8 cellular contexts compared by ENCODE assay signal in the genomic region with DNA sequence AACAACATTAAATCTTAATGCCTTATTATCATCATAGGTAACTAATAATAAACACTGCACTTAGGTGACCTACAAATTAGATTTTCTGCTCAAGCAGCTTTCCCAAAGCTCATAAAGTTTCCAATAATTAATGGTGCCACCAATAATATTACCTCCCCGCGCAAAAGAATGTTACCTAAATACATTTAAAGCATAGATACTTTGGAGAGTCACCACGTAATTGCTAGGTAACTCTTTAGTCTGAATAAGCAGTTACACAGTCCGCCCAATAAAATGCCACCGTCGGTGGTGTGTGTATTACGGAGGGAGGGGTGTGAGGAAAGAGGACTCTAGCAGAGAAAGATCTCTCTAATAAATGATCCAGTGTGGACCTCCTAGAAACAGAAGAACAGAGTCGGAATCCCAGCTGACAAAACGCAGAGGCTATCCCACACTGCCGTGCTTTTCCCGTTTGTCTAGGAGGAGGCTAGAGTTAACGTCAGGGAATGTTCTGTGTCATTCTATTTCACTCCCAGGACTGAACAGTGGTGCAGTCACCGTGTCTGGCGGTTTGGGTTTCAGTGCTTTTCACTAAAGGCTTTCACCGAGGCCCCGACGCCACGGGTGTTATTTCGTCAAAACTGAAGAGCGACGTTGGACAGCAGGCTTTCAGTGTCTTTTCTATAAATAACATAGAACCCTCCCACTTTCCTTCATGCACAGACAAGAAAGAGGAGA. TPM values are rescaled to one million over a fixed set of nuclear protein-coding genes. Genes with fewer than 3 reads are reported as not detected.
DNase-seq lines count a peak whose midpoint lies in the region; ATAC-seq, FAIRE-seq and TF ChIP-seq lines count a peak whose summit lies in the region.

No MANE protein-coding gene starts in this region.

- H2AFZ ChIP-seq in SU-DHL-6 (ENCODE audit: low read depth, low read length, severe bottlenecking) (peak overlapping the region; percentile 94), astrocyte (ENCODE audit: low read depth, low read length) (peak overlapping the region; percentile 96)

- peak overlapping the region; percentile 73 for H3K4me3 Mint-ChIP-seq in Caco-2 (ENCODE audit: unreplicated experiment)
- peak overlapping the region; percentile 95 for H3K4me3 Mint-ChIP-seq in astrocyte (ENCODE audit: unreplicated experiment)

- TF ChIP-seq CTCF in Caco-2 (IDR thresholded peaks at IDR 0.05; ENCODE audit: insufficient read depth in 1 of 2, low read depth in 1 of 2, low read length in 1 of 2, severe bottlenecking in 1 of 2, unreplicated experiment in 1 of 2) (no peak), SU-DHL-6 (IDR thresholded peaks at IDR 0.05; ENCODE audit: insufficient read depth, low read length, poor library complexity, severe bottlenecking) (no peak), astrocyte (IDR thresholded peaks at IDR 0.05; ENCODE audit: insufficient read depth, low read depth, low read length) (no peak)

- H3K27ac ChIP-seq in SU-DHL-6 (ENCODE audit: low read depth, low read length) = peak overlapping the region; percentile 55
- peak overlapping the region; percentile 87 for H3K27ac ChIP-seq in astrocyte (ENCODE audit: low read depth, low read length)

- no peaks in the 10 kb centered on the region for H3K27me3 Mint-ChIP-seq in Caco-2 (ENCODE audit: insufficient read depth, unreplicated experiment)
- H3K27me3 Mint-ChIP-seq in astrocyte (ENCODE audit: low read depth, unreplicated experiment) = no peaks in the 10 kb centered on the region

- no peaks in the 10 kb centered on the region for H3K9me2 ChIP-seq in SU-DHL-6 (replicated peaks; ENCODE audit: insufficient read depth, low read length)

- H3K9me3 Mint-ChIP-seq in Caco-2 (ENCODE audit: unreplicated experiment) (no peaks in the 10 kb centered on the region), astrocyte (ENCODE audit: unreplicated experiment) (no peaks in the 10 kb centered on the region)

- peak overlapping the region; percentile 83 for H3K4me2 ChIP-seq in SU-DHL-6 (ENCODE audit: low read depth, low read length, poor library complexity, severe bottlenecking)
- peak overlapping the region; percentile 84 for H3K4me2 ChIP-seq in astrocyte (ENCODE audit: low read length)

- no peaks in the 10 kb centered on the region for H3K36me3 ChIP-seq in Caco-2 (ENCODE audit: control insufficient read depth, insufficient read depth, low read length)
- peaks cover 10% of the 10 kb centered on the region; the same call in 1 of the 2 replicates for H3K36me3 ChIP-seq in SU-DHL-6 (ENCODE audit: low read length)
- peaks cover 4% of the 10 kb centered on the region for H3K36me3 ChIP-seq in astrocyte (ENCODE audit: insufficient read depth, low read length)

- H3K9me3 ChIP-seq in Caco-2 (no peaks in the 10 kb centered on the region), SU-DHL-6 (ENCODE audit: insufficient read depth, low read length) (no peaks in the 10 kb centered on the region), astrocyte (ENCODE audit: insufficient read depth, low read depth, low read length) (no peaks in the 10 kb centered on the region)

- POLR2A ChIA-PET in Caco-2 (lab: Charles Lee) = interaction anchor here (1.6 kb wide), 1 partner anchor 256 kb away, joined by 8 read pairs; a partner anchor contains a TSS

- H3K27ac Mint-ChIP-seq in Caco-2 (ENCODE audit: unreplicated experiment) (peak overlapping the region; percentile 80), astrocyte (ENCODE audit: unreplicated experiment) (peak overlapping the region; percentile 96)

- ATAC-seq in GM21528 (IDR thresholded peaks at IDR 0.05; ENCODE audit: low FRiP score, unreplicated experiment) = peak; percentile 53

- H3K4me1 Mint-ChIP-seq in Caco-2 (ENCODE audit: low read depth, unreplicated experiment) = peaks cover 6% of the 10 kb centered on the region
- H3K4me1 Mint-ChIP-seq in astrocyte (ENCODE audit: low read depth, unreplicated experiment) = peaks cover 7% of the 10 kb centered on the region

- BruUV-seq in Caco-2 (replicated peaks; lab: Mats Ljungman, UMichigan) = TSS peak; percentile 53

- H3K9ac ChIP-seq in SU-DHL-6 (ENCODE audit: low read length) (peak overlapping the region; percentile 72), astrocyte (ENCODE audit: low read length) (peak overlapping the region; percentile 91)

- H3K36me3 Mint-ChIP-seq in Caco-2 (ENCODE audit: insufficient read depth, unreplicated experiment) (peaks cover 12% of the 10 kb centered on the region), astrocyte (ENCODE audit: low read depth, unreplicated experiment) (peaks cover 5% of the 10 kb centered on the region)

- DNase-seq in Caco-2 (peak; percentile 46 to 52), astrocyte (ENCODE audit: low read depth) (peak; percentile 60), hepatic stellate cell (ENCODE audit: low spot score) (peak; percentile 46), renal cortical epithelial cell (ENCODE audit: low read depth) (peak; percentile 41), SK-N-DZ (ENCODE audit: low spot score) (no peak)
- no peak for DNase-seq in Jurkat, Clone E6-1 (ENCODE audit: low read depth, low spot score)

- no peaks in the 10 kb centered on the region for H3F3A ChIP-seq in SU-DHL-6 (ENCODE audit: insufficient read depth)

- H3K27me3 ChIP-seq in Caco-2 (replicated peaks; ENCODE audit: control insufficient read depth, insufficient read depth, low read length) (no peaks in the 10 kb centered on the region), SU-DHL-6 (ENCODE audit: low read length) (no peaks in the 10 kb centered on the region), astrocyte (ENCODE audit: insufficient read depth, low read length) (no peaks in the 10 kb centered on the region)

- CTCF ChIA-PET in Caco-2 (lab: Charles Lee) = interaction anchor here (0.7 to 1.9 kb wide), 4 partner anchors 13 to 73 kb away, joined by 3 to 14 read pairs (median 8); no protein-coding TSS in a partner anchor

- FAIRE-seq in astrocyte (lab: Jason Lieb, UNC) = peak; percentile 17

- H3K79me2 ChIP-seq in SU-DHL-6 (ENCODE audit: insufficient read depth, low read length) = peaks cover 15% of the 10 kb centered on the region
- H3K79me2 ChIP-seq in astrocyte (ENCODE audit: insufficient read depth, low read length) = peaks cover 11% of the 10 kb centered on the region

- no peaks in the 10 kb centered on the region for H4K20me1 ChIP-seq in SU-DHL-6 (ENCODE audit: low read depth, low read length)
- peaks cover 4% of the 10 kb centered on the region for H4K20me1 ChIP-seq in astrocyte (ENCODE audit: insufficient read depth, low read length)

- H3K4me1 ChIP-seq in Caco-2 (peaks cover 11% of the 10 kb centered on the region; the same call in 1 of the 2 replicates), astrocyte (ENCODE audit: insufficient read depth, low read length) (peaks cover 7% of the 10 kb centered on the region)

- H3K4me3 ChIP-seq in Caco-2 (ENCODE audit: low read depth, low read length) (peak overlapping the region; percentile 71), SU-DHL-6 (ENCODE audit: insufficient read depth, low read length, poor library complexity, severe bottlenecking) (peak overlapping the region; percentile 80), astrocyte (ENCODE audit: insufficient read depth, low read depth, low read length) (peak overlapping the region; percentile 80)
- H3K4me3 ChIP-seq in Jurkat, Clone E6-1 (ENCODE audit: low read length) = peak overlapping the region; percentile 89

- intact Hi-C loops in Caco-2 (cut with micrococcal nuclease; ENCODE audit: unreplicated experiment) = loop anchor here (5.0 kb wide), 1 partner anchor 73 kb away; no protein-coding TSS in a partner anchor

RNA-seq across cellular contexts. Expression of a gene that starts 0.6 kb away (rescaled TPM):
- total RNA-seq in Caco-2 (2022) (26.3 and 30.5 TPM in 2 replicates), astrocyte (18.0 and 18.7 TPM in 2 replicates), renal cortical epithelial cell (17.9 and 19.4 TPM in 2 replicates)
- 16.4 TPM for polyA plus RNA-seq in Jurkat, Clone E6-1 (2012; ENCODE audit: insufficient read depth, insufficient read length)
- polyA plus RNA-seq in SK-N-DZ (2014; cell fraction: cytosol; rRNA removed) = 13.7 and 21.1 TPM in 2 replicates
- polyA plus RNA-seq in SK-N-DZ (2014; cell fraction: nucleus; rRNA removed) = 32.1 and 35.1 TPM in 2 replicates

Comparison
In these comparisons a context has a peak if more than half of its experiments do, and no peak if none do; other contexts are left out.
1. DNase-seq: peak in Caco-2 (2 of 2), astrocyte (single experiment), hepatic stellate cell (single experiment) and renal cortical epithelial cell (single experiment); none in Jurkat, Clone E6-1 (single experiment) and SK-N-DZ (single experiment).
2. Peak in every context shown above with its lines, with median percentiles within 50 percentile points of each other: H3K4me3 ChIP-seq.